In genomic region chr11:122850076-122850631, GRCh38 we compare ENCODE assay signal across 8 cellular contexts. TPM values are rescaled to one million over a fixed set of nuclear protein-coding genes. Genes with fewer than 3 reads are reported as not detected.
DNase-seq lines count a peak whose midpoint lies in the region; ATAC-seq, FAIRE-seq and TF ChIP-seq lines count a peak whose summit lies in the region.

No MANE protein-coding gene starts in this region.

- no peak overlapping the region for H2BK12ac ChIP-seq in neuronal stem cell (ENCODE audit: low read length)

- H3K79me1 ChIP-seq in neuronal stem cell (ENCODE audit: low read depth, low read length) = no peaks in the 10 kb centered on the region

- H3K4ac ChIP-seq in neuronal stem cell (ENCODE audit: low read length) = no peak overlapping the region

- no peak overlapping the region for H3K4me2 ChIP-seq in neuronal stem cell (ENCODE audit: insufficient read depth, low read length, poor library complexity, severe bottlenecking)

- peak overlapping the region; percentile 71 for H2AFZ ChIP-seq in neuronal stem cell (ENCODE audit: low read length)

- peak; percentile 44 for DNase-seq in GM06990 (ENCODE audit: extremely low read depth, insufficient read length)
- DNase-seq in RCC 7860 (ENCODE audit: low spot score) = peak; percentile 88
- peak; percentile 43 for DNase-seq in brain pericyte (ENCODE audit: low read depth, low spot score)
- no peak for DNase-seq in neuronal stem cell (ENCODE audit: low spot score)
- DNase-seq in RKO (ENCODE audit: low spot score) = no peak
- DNase-seq in NCI-H2171 (lab: John Stamatoyannopoulos, UW) = no peak
- DNase-seq in heart right ventricle = no peak

- no peak overlapping the region for H2BK5ac ChIP-seq in neuronal stem cell (ENCODE audit: low read length)

- H2AK5ac ChIP-seq in neuronal stem cell (ENCODE audit: low read depth, low read length) = no peak overlapping the region

- H3K4me3 ChIP-seq in GM06990 (replicated peaks; ENCODE audit: low read depth, low read length) (no peak overlapping the region), neuronal stem cell (ENCODE audit: low read length in 2 of 2) (no peak overlapping the region), heart right ventricle (no peak overlapping the region)

- H3K27me3 ChIP-seq in GM06990 (replicated peaks; ENCODE audit: control insufficient read depth, insufficient read depth, low read length) = no peaks in the 10 kb centered on the region
- peaks cover 0 to under 1% (median 0%) of the 10 kb centered on the region in 3 experiments for H3K27me3 ChIP-seq in neuronal stem cell (ENCODE audit: control insufficient read depth in 3 of 3, insufficient read depth in 3 of 3, low read depth in 1 of 3, low read length in 3 of 3)
- H3K27me3 ChIP-seq in heart right ventricle = peaks cover 0 to 17% (median 4%) of the 10 kb centered on the region in 7 donors

- no peak for TF ChIP-seq CTCF in GM06990 (IDR thresholded peaks at IDR 0.05; ENCODE audit: insufficient read depth, low read length, poor library complexity, severe bottlenecking)
- TF ChIP-seq CTCF in heart right ventricle (IDR thresholded peaks at IDR 0.05) = no peak

- H3K4me1 ChIP-seq in neuronal stem cell (ENCODE audit: control insufficient read depth in 2 of 2, insufficient read depth in 1 of 2, low read depth in 1 of 2, low read length in 2 of 2) (peaks cover 5 to 10% of the 10 kb centered on the region in 2 donors), heart right ventricle (peaks cover 0 to 16% (median 0%) of the 10 kb centered on the region in 9 donors)

- FAIRE-seq in RCC 7860 (lab: Jason Lieb, UNC) = peak; percentile 97

- intact Hi-C loops in heart right ventricle (cut with DNase I) = loop anchor here in 9 of 10 donors (5.0 to 10.0 kb wide), 8 partner anchors 38 to 268 kb away; no protein-coding TSS in a partner anchor

- H2BK120ac ChIP-seq in neuronal stem cell (ENCODE audit: low read depth, low read length) = no peak overlapping the region

- ATAC-seq in HG02610 (IDR thresholded peaks at IDR 0.05; ENCODE audit: unreplicated experiment) (no peak), heart right ventricle (no peak)

- H2BK15ac ChIP-seq in neuronal stem cell (ENCODE audit: low read length) = no peak overlapping the region

- H3K9ac ChIP-seq in neuronal stem cell (ENCODE audit: low read depth, low read length, poor library complexity) = no peak overlapping the region

- no peak overlapping the region for H3K18ac ChIP-seq in neuronal stem cell (ENCODE audit: low read length)

- no peak overlapping the region for H3K23ac ChIP-seq in neuronal stem cell (ENCODE audit: low read depth, low read length, poor library complexity)

- no CpG with 5 or more reads among the region's 7 CpGs for WGBS in neuronal stem cell (ENCODE audit: extremely low coverage in 2 of 2, insufficient read length in 2 of 2, insufficient replicate concordance in 1 of 2), 2 donors
- 56 to 63% methylated on average over 7 of the region's 7 CpGs for WGBS in heart right ventricle, 2 donors

- H4K8ac ChIP-seq in neuronal stem cell (ENCODE audit: low read depth, low read length) = no peak overlapping the region

- H3K14ac ChIP-seq in neuronal stem cell (ENCODE audit: low read length) = no peak overlapping the region

- H3K9me3 ChIP-seq in neuronal stem cell (replicated peaks in 1 of 2; ENCODE audit: control insufficient read depth in 2 of 2, insufficient read depth in 1 of 2, low read depth in 1 of 2, low read length in 2 of 2) (no peaks in the 10 kb centered on the region), heart right ventricle (no peaks in the 10 kb centered on the region)

- H4K91ac ChIP-seq in neuronal stem cell (ENCODE audit: low read depth, low read length, poor library complexity) = no peak overlapping the region

- H3K27ac ChIP-seq in neuronal stem cell (replicated peaks; ENCODE audit: low read length) (no peak overlapping the region), heart right ventricle (peak overlapping the region in 1 of 10 donors; percentile 40)

- no peaks in the 10 kb centered on the region for H3K36me3 ChIP-seq in GM06990 (ENCODE audit: control insufficient read depth, insufficient read depth, low read length)
- H3K36me3 ChIP-seq in neuronal stem cell (replicated peaks in 1 of 2; ENCODE audit: control insufficient read depth in 2 of 2, insufficient read depth in 2 of 2, low read length in 2 of 2) = no peaks in the 10 kb centered on the region
- no peaks in the 10 kb centered on the region for H3K36me3 ChIP-seq in heart right ventricle

RNA-seq across cellular contexts. Expression of gene CRTAM, which starts 11.9 kb away (rescaled TPM):
- polyA plus RNA-seq in neuronal stem cell (2013, experiment 1 of 2) = not detected
- polyA plus RNA-seq in neuronal stem cell (2013, experiment 2 of 2) = not detected
- total RNA-seq in heart right ventricle = 1 to 10 TPM in 1 of 10 donors, under 1 TPM in 1, not detected in 8; 0.15 to 1.8 TPM
- under 1 TPM in 1 of 2 donors, not detected in 1; 0.06 TPM for polyA plus RNA-seq in heart right ventricle

RNA-seq across cellular contexts. Expression of gene JHY, which starts 32.4 kb away (rescaled TPM):
- polyA plus RNA-seq in neuronal stem cell (2013, experiment 1 of 2) = 2.7 TPM
- 2.9 TPM for polyA plus RNA-seq in neuronal stem cell (2013, experiment 2 of 2)
- total RNA-seq in heart right ventricle = 1 to 10 TPM in 9 of 10 donors, under 1 TPM in 1; 0.87 to 2.3 (median 1.8) TPM
- 1 to 10 TPM in 1 of 2 donors, under 1 TPM in 1; 0.41 to 1.1 TPM for polyA plus RNA-seq in heart right ventricle

Comparison
In these comparisons a context has a peak if more than half of its experiments do, and no peak if none do; other contexts are left out.
1. DNase-seq: peak in GM06990 (single experiment), RCC 7860 (single experiment) and brain pericyte (single experiment); none in neuronal stem cell (single experiment), RKO (single experiment), NCI-H2171 (single experiment) and heart right ventricle (0 of 2).